Comparison of ENCODE assay signal across 19 cellular contexts in the genomic region with DNA sequence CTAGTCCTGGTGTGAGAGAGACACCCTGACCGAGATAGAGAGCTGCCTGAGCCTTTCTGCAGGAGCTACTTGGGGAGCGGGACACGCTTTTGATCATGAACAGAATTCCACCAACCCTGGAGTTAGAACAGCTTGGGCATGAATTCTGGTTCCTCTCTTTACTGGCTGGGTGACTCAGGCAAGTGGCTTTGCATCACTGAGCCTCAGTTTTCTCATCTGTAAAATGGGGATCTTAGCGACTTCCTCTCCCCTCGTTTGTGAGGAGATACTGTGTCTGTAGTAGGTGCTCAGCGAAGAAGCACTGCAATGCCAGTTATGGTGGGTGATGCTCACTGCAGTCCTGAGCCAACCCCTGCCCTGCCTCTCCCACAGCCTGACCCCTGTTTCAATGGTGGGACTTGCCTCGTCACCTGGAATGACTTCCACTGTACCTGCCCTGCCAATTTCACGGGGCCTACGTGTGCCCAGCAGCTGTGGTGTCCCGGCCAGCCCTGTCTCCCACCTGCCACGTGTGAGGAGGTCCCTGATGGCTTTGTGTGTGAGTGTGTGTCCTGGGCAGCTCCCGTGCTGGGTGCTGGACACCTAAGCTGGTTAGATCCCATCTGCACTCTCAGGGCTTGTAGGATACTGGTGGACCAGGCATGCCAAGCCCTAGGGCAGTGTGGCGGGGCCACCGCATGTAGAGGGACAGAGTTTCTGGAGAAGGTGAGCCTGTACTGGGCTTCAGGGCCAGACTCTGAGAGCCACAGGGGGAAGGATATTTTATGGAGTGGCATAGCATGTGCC. TPM values are rescaled to one million over a fixed set of nuclear protein-coding genes. Genes with fewer than 3 reads are reported as not detected.
"Had no signal": no experiment of that assay in that cellular context is flagged by ENCODE, and none has a peak within 500 bp of the region (broad histone marks: within the 10 kb centered on the region; RNA-seq: fewer than 3 reads in every experiment).

No MANE protein-coding gene starts in this region.

- H3K27ac Mint-ChIP-seq: activated naive CD8-positive, alpha-beta T cell treated with anti-CD3 and anti-CD28 coated beads, Interleukin-2, amount 10 ng/mL, durations not matched to agents 7 days and 5 days; endodermal cell; natural killer cell; T-helper 2 cell treated with Interferon-gamma antibody and Interleukin-4, amounts not matched to agents 5 μg/mL and 100 μg/mL, for 36 hours had no signal

- DNase-seq: activated naive CD4-positive, alpha-beta T cell; activated naive CD8-positive, alpha-beta T cell treated with anti-CD3 and anti-CD28 coated beads, Interleukin-2, amount 10 ng/mL, durations not matched to agents 7 days and 5 days; activated T-cell treated with anti-CD3 and anti-CD28 coated beads for 4 hours; dermis blood vessel endothelial cell; endodermal cell; erythroblast; gastrocnemius medialis; mucosa of descending colon; natural killer cell; stimulated activated CD4-positive, alpha-beta T cell treated with anti-CD3 and anti-CD28 coated beads, Interleukin-1b, Interleukin-23, amount 100 ng/mL, for 48 hours; transverse colon had no signal

- FAIRE-seq: islet of Langerhans had no signal

- H3K9me3 Mint-ChIP-seq: activated naive CD8-positive, alpha-beta T cell treated with anti-CD3 and anti-CD28 coated beads, Interleukin-2, amount 10 ng/mL, durations not matched to agents 7 days and 5 days; endodermal cell; natural killer cell; T-helper 2 cell treated with Interferon-gamma antibody and Interleukin-4, amounts not matched to agents 5 μg/mL and 100 μg/mL, for 36 hours had no signal

- H3K27ac ChIP-seq: gastrocnemius medialis, transverse colon, vagina had no signal

- H3K36me3 Mint-ChIP-seq: activated naive CD8-positive, alpha-beta T cell treated with anti-CD3 and anti-CD28 coated beads, Interleukin-2, amount 10 ng/mL, durations not matched to agents 7 days and 5 days; natural killer cell had no signal

- ATAC-seq: activated CD4-positive, CD25-positive, alpha-beta regulatory T cell treated with anti-CD3 and anti-CD28 coated beads, Interleukin-2, amount 50 U/mL, for 24 hours; gastrocnemius medialis; left lobe of liver; mucosa of descending colon; natural killer cell had no signal

- H3K4me3 Mint-ChIP-seq: activated naive CD8-positive, alpha-beta T cell treated with anti-CD3 and anti-CD28 coated beads, Interleukin-2, amount 10 ng/mL, durations not matched to agents 7 days and 5 days; endodermal cell; natural killer cell; T-helper 2 cell treated with Interferon-gamma antibody and Interleukin-4, amounts not matched to agents 5 μg/mL and 100 μg/mL, for 36 hours had no signal

RNA-seq across cellular contexts. Expression of gene CRB2, which starts 16.0 kb away (rescaled TPM):
- total RNA-seq: activated CD8-positive, alpha-beta memory T cell treated with anti-CD3 and anti-CD28 coated beads for 36 hours; activated naive CD8-positive, alpha-beta T cell treated with anti-CD3 and anti-CD28 coated beads, Interleukin-2, amount 10 ng/mL, durations not matched to agents 7 days and 5 days; dermis blood vessel endothelial cell; gastrocnemius medialis; left lobe of liver; lung microvascular endothelial cell; natural killer cell; osteocyte; vagina had no signal
